ENCODE assay signal across 1 cellular context in genomic region chr17:79732804-79733691, GRCh38.
A peak's percentile ranks its signal among the peaks of the same experiment; 100 is the strongest.
TF ChIP-seq lines count a peak whose summit lies in the region.

No MANE protein-coding gene starts in this region.

TF ChIP-seq in HepG2, 621 proteins besides CTCF, POLR2A, EP300 and RAD21 (continued from another document):
- 0 out of 2 replicates have a peak, but pooled peaks have one; percentile 31 for TF ChIP-seq NFAT5 (CRISPR knock-in tag; IDR thresholded peaks at IDR 0.05)
- no peak for TF ChIP-seq AGO2 (optimal IDR thresholded peaks at IDR 0.05; ENCODE audit: low read depth, low read length)
- TF ChIP-seq POLR2AphosphoS2 (IDR thresholded peaks at IDR 0.05; ENCODE audit: low read depth, low read length), result no peak
- peak; percentile 44; the same call in 1 of the 2 replicates for TF ChIP-seq TARDBP (CRISPR knock-in tag; IDR thresholded peaks at IDR 0.05)
- no peak for TF ChIP-seq NFKBIZ (CRISPR knock-in tag; IDR thresholded peaks at IDR 0.05)
- TF ChIP-seq HNRNPH1 (optimal IDR thresholded peaks at IDR 0.05; ENCODE audit: low read depth, low read length), result no peak
- TF ChIP-seq ZNF335 (CRISPR knock-in tag; IDR thresholded peaks at IDR 0.05), result no peak
- TF ChIP-seq KDM4B (CRISPR knock-in tag; IDR thresholded peaks at IDR 0.05), result 0 out of 2 replicates have a peak, but pooled peaks have one; percentile 34
- no peak for TF ChIP-seq ZNF468 (CRISPR knock-in tag; IDR thresholded peaks at IDR 0.05)
- TF ChIP-seq SNAI1 (CRISPR knock-in tag; IDR thresholded peaks at IDR 0.05; ENCODE audit: borderline replicate concordance), result no peak
- TF ChIP-seq ZNF512 (CRISPR knock-in tag; IDR thresholded peaks at IDR 0.05), result no peak
- peak; percentile 77; the same call in 1 of the 2 replicates for TF ChIP-seq SKIL (CRISPR knock-in tag; IDR thresholded peaks at IDR 0.05; ENCODE audit: borderline replicate concordance)
- no peak for TF ChIP-seq POLR2G (IDR thresholded peaks at IDR 0.05; ENCODE audit: low read depth, low read length)
- no peak for TF ChIP-seq SMYD3 (CRISPR knock-in tag; IDR thresholded peaks at IDR 0.05)
- TF ChIP-seq MAX (IDR thresholded peaks at IDR 0.05), result peak; percentile 91
- TF ChIP-seq SAFB2 (CRISPR knock-in tag; IDR thresholded peaks at IDR 0.05; ENCODE audit: borderline replicate concordance, low read depth), result no peak
- no peak for TF ChIP-seq NFYC (CRISPR knock-in tag; IDR thresholded peaks at IDR 0.05)
- no peak for TF ChIP-seq U2AF1 (optimal IDR thresholded peaks at IDR 0.05; ENCODE audit: low read depth, low read length)
- TF ChIP-seq ZNF24 (IDR thresholded peaks at IDR 0.05), result no peak
- peak; percentile 49; the same call in 1 of the 2 replicates for TF ChIP-seq THAP9 (CRISPR knock-in tag; IDR thresholded peaks at IDR 0.05; ENCODE audit: borderline replicate concordance)
- TF ChIP-seq MEF2D (CRISPR knock-in tag; IDR thresholded peaks at IDR 0.05), result no peak; the same call in 1 of the 2 replicates
- TF ChIP-seq ZNF33B (CRISPR knock-in tag; IDR thresholded peaks at IDR 0.05), result no peak; the same call in 1 of the 2 replicates
- TF ChIP-seq ZNF644 (CRISPR knock-in tag; IDR thresholded peaks at IDR 0.05; ENCODE audit: low read depth), result no peak
- no peak for TF ChIP-seq ATF7 (IDR thresholded peaks at IDR 0.05)
- no peak for TF ChIP-seq ATF7 (CRISPR knock-in tag; IDR thresholded peaks at IDR 0.05)
- TF ChIP-seq ARNT (IDR thresholded peaks at IDR 0.05), result no peak
- TF ChIP-seq HDAC2 (CRISPR knock-in tag; IDR thresholded peaks at IDR 0.05), result peak; percentile 91
- TF ChIP-seq ATF2 (CRISPR knock-in tag; IDR thresholded peaks at IDR 0.05), result peak; percentile 73
- TF ChIP-seq NFRKB (IDR thresholded peaks at IDR 0.05), result no peak
- no peak for TF ChIP-seq ZBTB8A (CRISPR knock-in tag; IDR thresholded peaks at IDR 0.05; ENCODE audit: borderline replicate concordance, low read depth)
- TF ChIP-seq HNF4A (CRISPR knock-in tag; IDR thresholded peaks at IDR 0.05), result peak; percentile 82
